1 cellular context compared by ENCODE assay signal in the genomic region with DNA sequence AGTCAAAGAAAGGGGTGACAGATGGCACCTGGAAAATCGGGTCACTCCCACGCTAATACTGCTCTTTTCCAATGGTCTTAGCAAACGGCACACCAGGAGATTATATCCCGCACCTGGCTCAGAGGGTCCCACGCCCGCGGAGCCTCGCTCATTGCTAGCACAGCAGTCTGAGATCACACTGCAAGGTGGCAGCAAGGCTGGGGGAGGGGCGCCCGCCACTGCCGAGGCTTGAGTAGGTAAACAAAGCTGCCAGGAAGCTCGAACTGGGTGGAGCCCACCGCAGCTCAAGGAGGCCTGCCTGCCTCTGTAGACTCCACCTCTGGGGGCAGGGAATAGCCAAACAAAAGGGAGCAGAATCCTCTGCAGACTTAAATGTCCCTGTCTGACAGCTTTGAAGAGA.
TF ChIP-seq lines count a peak whose summit lies in the region.

No MANE protein-coding gene starts in this region.

TF ChIP-seq in HepG2, 621 proteins besides CTCF, POLR2A, EP300 and RAD21 (continued from another document):
- TF ChIP-seq, protein P1, sequence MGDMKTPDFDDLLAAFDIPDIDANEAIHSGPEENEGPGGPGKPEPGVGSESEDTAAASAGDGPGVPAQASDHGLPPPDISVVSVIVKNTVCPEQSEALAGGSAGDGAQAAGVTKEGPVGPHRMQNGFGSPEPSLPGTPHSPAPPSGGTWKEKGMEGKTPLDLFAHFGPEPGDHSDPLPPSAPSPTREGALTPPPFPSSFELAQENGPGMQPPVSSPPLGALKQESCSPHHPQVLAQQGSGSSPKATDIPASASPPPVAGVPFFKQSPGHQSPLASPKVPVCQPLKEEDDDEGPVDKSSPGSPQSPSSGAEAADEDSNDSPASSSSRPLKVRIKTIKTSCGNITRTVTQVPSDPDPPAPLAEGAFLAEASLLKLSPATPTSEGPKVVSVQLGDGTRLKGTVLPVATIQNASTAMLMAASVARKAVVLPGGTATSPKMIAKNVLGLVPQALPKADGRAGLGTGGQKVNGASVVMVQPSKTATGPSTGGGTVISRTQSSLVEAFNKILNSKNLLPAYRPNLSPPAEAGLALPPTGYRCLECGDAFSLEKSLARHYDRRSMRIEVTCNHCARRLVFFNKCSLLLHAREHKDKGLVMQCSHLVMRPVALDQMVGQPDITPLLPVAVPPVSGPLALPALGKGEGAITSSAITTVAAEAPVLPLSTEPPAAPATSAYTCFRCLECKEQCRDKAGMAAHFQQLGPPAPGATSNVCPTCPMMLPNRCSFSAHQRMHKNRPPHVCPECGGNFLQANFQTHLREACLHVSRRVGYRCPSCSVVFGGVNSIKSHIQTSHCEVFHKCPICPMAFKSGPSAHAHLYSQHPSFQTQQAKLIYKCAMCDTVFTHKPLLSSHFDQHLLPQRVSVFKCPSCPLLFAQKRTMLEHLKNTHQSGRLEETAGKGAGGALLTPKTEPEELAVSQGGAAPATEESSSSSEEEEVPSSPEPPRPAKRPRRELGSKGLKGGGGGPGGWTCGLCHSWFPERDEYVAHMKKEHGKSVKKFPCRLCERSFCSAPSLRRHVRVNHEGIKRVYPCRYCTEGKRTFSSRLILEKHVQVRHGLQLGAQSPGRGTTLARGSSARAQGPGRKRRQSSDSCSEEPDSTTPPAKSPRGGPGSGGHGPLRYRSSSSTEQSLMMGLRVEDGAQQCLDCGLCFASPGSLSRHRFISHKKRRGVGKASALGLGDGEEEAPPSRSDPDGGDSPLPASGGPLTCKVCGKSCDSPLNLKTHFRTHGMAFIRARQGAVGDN (CRISPR knock-in tag; IDR thresholded peaks at IDR 0.05) = peak; percentile 31
